7 cellular contexts compared by ENCODE assay signal in genomic region chr5:141637266-141637692, GRCh38. TPM values are rescaled to one million over a fixed set of nuclear protein-coding genes. Genes with fewer than 3 reads are reported as not detected.
DNase-seq lines count a peak whose midpoint lies in the region; ATAC-seq and TF ChIP-seq lines count a peak whose summit lies in the region.

No MANE protein-coding gene starts in this region.

- peaks cover 0 to 14% (median 5%) of the 10 kb centered on the region in 3 donors for H3K27me3 Mint-ChIP-seq in immature natural killer cell (ENCODE audit: low read depth in 3 of 3)

- peak overlapping the region; percentile 92 for H3K4me3 ChIP-seq in astrocyte of the spinal cord (ENCODE audit: low read depth, low read length)

- no peaks in the 10 kb centered on the region for H3K9me3 Mint-ChIP-seq in immature natural killer cell

- peak; percentile 35 for ATAC-seq in GM19023 (IDR thresholded peaks at IDR 0.05; ENCODE audit: unreplicated experiment)
- ATAC-seq in HG02970 (IDR thresholded peaks at IDR 0.05; ENCODE audit: low FRiP score, unreplicated experiment), result peak; percentile 23
- no peak for ATAC-seq in HG03108 (IDR thresholded peaks at IDR 0.05; ENCODE audit: unreplicated experiment)

- peaks cover 27 to 36% of the 10 kb centered on the region in 2 donors for H3K4me1 Mint-ChIP-seq in immature natural killer cell

- in situ Hi-C loops in astrocyte of the spinal cord (cut with HindIII; ENCODE audit: low sequenced_read_pairs), result no loop called here

- DNase-seq in T follicular helper cell (ENCODE audit: low read depth) (peak; percentile 38), astrocyte of the spinal cord (ENCODE audit: low read depth, low spot score) (no peak), immature natural killer cell (peak in 2 of 3 donors; percentile 20 to 26)
- peak; percentile 63 for DNase-seq in stimulated activated CD4-positive, alpha-beta T cell treated with anti-CD3 and anti-CD28 coated beads, Interleukin-4, amount 100 ng/mL, for 24 hours

- H3K36me3 Mint-ChIP-seq in immature natural killer cell, result peaks cover 5 to 10% (median 6%) of the 10 kb centered on the region in 3 donors

- TF ChIP-seq CTCF in astrocyte of the spinal cord (IDR thresholded peaks at IDR 0.05; ENCODE audit: low read depth, low read length), result no peak

- peak overlapping the region; percentile 84 to 94 (median 92) for H3K4me3 Mint-ChIP-seq in immature natural killer cell

- peak overlapping the region in 3 of 6 donors; percentile 45 to 72 (median 67) for H3K27ac Mint-ChIP-seq in immature natural killer cell

RNA-seq across cellular contexts. Expression of gene RELL2, which starts 0.5 kb away (rescaled TPM):
- polyA plus RNA-seq in immature natural killer cell, result 1 to 10 TPM; 1.0 to 3.1 (median 1.5) TPM

RNA-seq across cellular contexts. Expression of gene HDAC3, which starts 0.6 kb away (rescaled TPM):
- polyA plus RNA-seq in immature natural killer cell, result 100 to 1,000 TPM in 1 of 3 donors, 10 to 100 TPM in 2; 71.5 to 140 (median 80.6) TPM

RNA-seq across cellular contexts. Expression of gene FCHSD1, which starts 13.9 kb away (rescaled TPM):
- 10 to 100 TPM in 2 of 3 donors, 1 to 10 TPM in 1; 5.9 to 14.7 (median 10.9) TPM for polyA plus RNA-seq in immature natural killer cell

RNA-seq across cellular contexts. Expression of gene DIAPH1, which starts 18.5 kb away (rescaled TPM):
- polyA plus RNA-seq in immature natural killer cell, result 100 to 1,000 TPM; 108 to 187 (median 123) TPM

RNA-seq across cellular contexts. Expression of gene ARAP3, which starts 44.8 kb away (rescaled TPM):
- polyA plus RNA-seq in immature natural killer cell, result 1 to 10 TPM in 1 of 3 donors, under 1 TPM in 1, not detected in 1; 0.68 to 1.3 TPM
